ENCODE assay signal across 31 cellular contexts in the genomic region with DNA sequence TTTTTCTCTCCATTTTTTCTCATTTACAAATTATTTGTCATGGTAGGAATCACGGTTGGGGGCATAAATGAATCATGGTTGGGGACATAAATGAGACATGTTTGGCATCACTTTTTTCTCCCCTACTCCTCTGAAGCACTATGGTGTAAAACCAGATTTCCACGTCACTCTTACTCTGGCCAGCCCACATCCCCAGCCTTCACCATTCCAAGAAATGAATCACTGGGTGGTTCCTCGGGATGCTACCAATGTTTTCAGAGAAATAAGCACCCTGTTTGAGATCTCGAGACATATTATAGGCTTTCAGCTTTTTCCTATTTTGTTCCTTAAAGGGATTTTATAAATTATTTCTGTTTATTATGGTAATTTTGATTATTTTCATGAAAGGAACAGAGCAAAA.
DNase-seq lines count a peak whose midpoint lies in the region; ATAC-seq and TF ChIP-seq lines count a peak whose summit lies in the region.
"Had no signal": no experiment of that assay in that cellular context is flagged by ENCODE, and none has a peak within 500 bp of the region (broad histone marks: within the 10 kb centered on the region; RNA-seq: fewer than 3 reads in every experiment).

No MANE protein-coding gene starts in this region.

- CTCF ChIA-PET in MCF 10A (lab: Yijun Ruan, JAX), result interaction anchor here (0.6 kb wide), 1 partner anchor 112 kb away, joined by 3 read pairs; no protein-coding TSS in a partner anchor

- H3K9me3 ChIP-seq in breast epithelium, result peaks cover 0 to 10% of the 10 kb centered on the region in 2 donors
- H3K9me3 ChIP-seq: HAP-1, neutrophil, psoas muscle, testis had no signal

- no peaks in the 10 kb centered on the region for H3K27me3 Mint-ChIP-seq in MCF 10A (ENCODE audit: insufficient read depth, unreplicated experiment)
- H3K27me3 Mint-ChIP-seq: activated CD4-positive, alpha-beta T cell treated with anti-CD3 and anti-CD28 coated beads, Interleukin-2, amount 10 ng/mL, durations not matched to agents 7 days and 5 days; activated naive CD4-positive, alpha-beta T cell treated with anti-CD3 and anti-CD28 coated beads, Interleukin-2, amount 10 ng/mL, durations not matched to agents 7 days and 5 days; B cell; naive B cell had no signal

- H3K4me1 Mint-ChIP-seq in MCF 10A (ENCODE audit: insufficient read depth, unreplicated experiment), result peaks cover 12% of the 10 kb centered on the region
- H3K4me1 Mint-ChIP-seq: activated CD4-positive, alpha-beta T cell treated with anti-CD3 and anti-CD28 coated beads, Interleukin-2, amount 10 ng/mL, durations not matched to agents 7 days and 5 days; activated naive CD4-positive, alpha-beta T cell treated with anti-CD3 and anti-CD28 coated beads, Interleukin-2, amount 10 ng/mL, durations not matched to agents 7 days and 5 days; B cell; naive B cell had no signal

- no peak for TF ChIP-seq POLR2A in breast epithelium (IDR thresholded peaks at IDR 0.05)

- H3K27me3 ChIP-seq in breast epithelium, result no peaks in the 10 kb centered on the region
- H3K27me3 ChIP-seq: neutrophil, testis had no signal

- ATAC-seq in HG03571 (IDR thresholded peaks at IDR 0.05; ENCODE audit: unreplicated experiment) (no peak), GM21381 (IDR thresholded peaks at IDR 0.05; ENCODE audit: unreplicated experiment) (no peak)
- ATAC-seq: CD8-positive, alpha-beta T cell; esophagus mucosa; left lobe of liver; psoas muscle; WTC11 had no signal

- intact Hi-C loops in MCF 10A (cut with micrococcal nuclease) (no loop called here), breast epithelium (cut with DNase I; ENCODE audit: low total_unique reads) (no loop called here)

- no peaks in the 10 kb centered on the region for H3K4me1 ChIP-seq in breast epithelium
- H3K4me1 ChIP-seq: HAP-1, psoas muscle, testis had no signal

- H3K36me3 Mint-ChIP-seq in MCF 10A (ENCODE audit: insufficient read depth, unreplicated experiment), result peaks cover 6% of the 10 kb centered on the region
- H3K36me3 Mint-ChIP-seq: activated naive CD4-positive, alpha-beta T cell treated with anti-CD3 and anti-CD28 coated beads, Interleukin-2, amount 10 ng/mL, durations not matched to agents 7 days and 5 days; CD8-positive, alpha-beta T cell; naive B cell; WTC11 had no signal

- no TSS peak for BruUV-seq in MCF 10A (replicated peaks; lab: Mats Ljungman, UMichigan)

- no peak overlapping the region for H3K4me3 Mint-ChIP-seq in MCF 10A (ENCODE audit: unreplicated experiment)
- H3K4me3 Mint-ChIP-seq: activated CD4-positive, alpha-beta T cell treated with anti-CD3 and anti-CD28 coated beads, Interleukin-2, amount 10 ng/mL, durations not matched to agents 7 days and 5 days; activated naive CD4-positive, alpha-beta T cell treated with anti-CD3 and anti-CD28 coated beads, Interleukin-2, amount 10 ng/mL, durations not matched to agents 7 days and 5 days; B cell; CD8-positive, alpha-beta T cell; naive B cell; WTC11 had no signal

- no peak overlapping the region for H3K4me3 ChIP-seq in breast epithelium
- H3K4me3 ChIP-seq: HAP-1, psoas muscle, testis had no signal

- no peak overlapping the region for H3K27ac ChIP-seq in breast epithelium
- H3K27ac ChIP-seq: 22Rv1, neutrophil, psoas muscle, testis had no signal

- no peaks in the 10 kb centered on the region for H3K9me3 Mint-ChIP-seq in MCF 10A (ENCODE audit: unreplicated experiment)
- H3K9me3 Mint-ChIP-seq: activated CD4-positive, alpha-beta T cell treated with anti-CD3 and anti-CD28 coated beads, Interleukin-2, amount 10 ng/mL, durations not matched to agents 7 days and 5 days; activated naive CD4-positive, alpha-beta T cell treated with anti-CD3 and anti-CD28 coated beads, Interleukin-2, amount 10 ng/mL, durations not matched to agents 7 days and 5 days; CD8-positive, alpha-beta T cell; WTC11 had no signal

- POLR2A ChIA-PET in MCF 10A (lab: Yijun Ruan, JAX), result no interaction called here

- DNase-seq in MCF 10A (ENCODE audit: unreplicated experiment), result peak; percentile 2
- DNase-seq in breast epithelium (ENCODE audit: low spot score in 2 of 2), result no peak
- peak; percentile 9 for DNase-seq in RPMI7951 (ENCODE audit: low read depth)
- DNase-seq in fibroblast of peridontal ligament (ENCODE audit: extremely low read depth), result peak; percentile 25
- DNase-seq in stimulated activated CD4-positive, alpha-beta T cell treated with anti-CD3 and anti-CD28 coated beads, Interleukin-2, amount 100 ng/mL, for 48 hours, result no peak
- DNase-seq in nucleus accumbens (lab: John Stamatoyannopoulos, UW), result no peak
- DNase-seq: activated CD4-positive, alpha-beta T cell treated with anti-CD3 and anti-CD28 coated beads, Interleukin-2, amount 10 ng/mL, durations not matched to agents 7 days and 5 days; activated naive CD4-positive, alpha-beta T cell treated with anti-CD3 and anti-CD28 coated beads, Interleukin-2, amount 10 ng/mL, durations not matched to agents 7 days and 5 days; activated T-cell treated with anti-CD3 and anti-CD28 coated beads, Interleukin-2, amount 50 U/mL, for 48 hours; CD8-positive, alpha-beta T cell; cortex of kidney; DMS 273 treated with DMSO at 0.1 percent for 48 hours; KG1; mesendoderm; naive B cell; NCI-H1694 treated with DMSO at 0.1 percent for 48 hours; NCI-H526 treated with DMSO at 0.1 percent for 48 hours; psoas muscle; stimulated activated naive CD4-positive, alpha-beta T cell treated with Interleukin-2 at 50 U/mL for 16 hours; SW 1271; T-helper 9 cell; testis had no signal

- TF ChIP-seq CTCF in MCF 10A (IDR thresholded peaks at IDR 0.05; ENCODE audit: unreplicated experiment) (no peak), breast epithelium (IDR thresholded peaks at IDR 0.05) (no peak)

- no peak overlapping the region for H3K27ac Mint-ChIP-seq in MCF 10A (ENCODE audit: low read depth, unreplicated experiment)
- H3K27ac Mint-ChIP-seq: activated CD4-positive, alpha-beta T cell treated with anti-CD3 and anti-CD28 coated beads, Interleukin-2, amount 10 ng/mL, durations not matched to agents 7 days and 5 days; activated naive CD4-positive, alpha-beta T cell treated with anti-CD3 and anti-CD28 coated beads, Interleukin-2, amount 10 ng/mL, durations not matched to agents 7 days and 5 days; B cell; CD8-positive, alpha-beta T cell; naive B cell; WTC11 had no signal

- no peaks in the 10 kb centered on the region for H3K36me3 ChIP-seq in breast epithelium
- H3K36me3 ChIP-seq: HAP-1, neutrophil had no signal

Comparison
In these comparisons a context has a peak if more than half of its experiments do, and no peak if none do; other contexts are left out.
1. DNase-seq: peak in MCF 10A (single experiment), RPMI7951 (single experiment) and fibroblast of peridontal ligament (single experiment); none in breast epithelium (0 of 2), stimulated activated CD4-positive, alpha-beta T cell treated with anti-CD3 and anti-CD28 coated beads, Interleukin-2, amount 100 ng/mL, for 48 hours (0 of 2) and nucleus accumbens (0 of 56).